3 cellular contexts compared by ENCODE assay signal in genomic region chr15:94028809-94029208, GRCh38.
TF ChIP-seq lines count a peak whose summit lies in the region.

No MANE protein-coding gene starts in this region.

TF ChIP-seq in SK-N-SH, 30 proteins besides CTCF, POLR2A, EP300 and RAD21:
- TF ChIP-seq MXI1 (IDR thresholded peaks at IDR 0.05; ENCODE audit: low read depth, low read length) (no peak), SMC3 (IDR thresholded peaks at IDR 0.05; ENCODE audit: low read depth, low read length) (no peak), GABPA (IDR thresholded peaks at IDR 0.05; ENCODE audit: low read depth) (no peak), EZH2phosphoT487 (IDR thresholded peaks at IDR 0.05; ENCODE audit: borderline replicate concordance, low read depth) (no peak), ELF1 (IDR thresholded peaks at IDR 0.05) (no peak), NRF1 (IDR thresholded peaks at IDR 0.05; ENCODE audit: low read depth, low read length) (no peak), SIN3A (IDR thresholded peaks at IDR 0.05; ENCODE audit: borderline replicate concordance, low read depth, low read length) (no peak), TCF12 (IDR thresholded peaks at IDR 0.05) (no peak), GATA2 (CRISPR knock-in tag; IDR thresholded peaks at IDR 0.05) (no peak), TEAD4 (IDR thresholded peaks at IDR 0.05; ENCODE audit: borderline replicate concordance, insufficient read depth) (no peak), FOXJ3 (CRISPR knock-in tag; IDR thresholded peaks at IDR 0.05) (no peak), FOXM1 (IDR thresholded peaks at IDR 0.05; ENCODE audit: low read depth) (no peak), RCOR1 (IDR thresholded peaks at IDR 0.05; ENCODE audit: low read length) (no peak)
- TF ChIP-seq, protein P1, sequence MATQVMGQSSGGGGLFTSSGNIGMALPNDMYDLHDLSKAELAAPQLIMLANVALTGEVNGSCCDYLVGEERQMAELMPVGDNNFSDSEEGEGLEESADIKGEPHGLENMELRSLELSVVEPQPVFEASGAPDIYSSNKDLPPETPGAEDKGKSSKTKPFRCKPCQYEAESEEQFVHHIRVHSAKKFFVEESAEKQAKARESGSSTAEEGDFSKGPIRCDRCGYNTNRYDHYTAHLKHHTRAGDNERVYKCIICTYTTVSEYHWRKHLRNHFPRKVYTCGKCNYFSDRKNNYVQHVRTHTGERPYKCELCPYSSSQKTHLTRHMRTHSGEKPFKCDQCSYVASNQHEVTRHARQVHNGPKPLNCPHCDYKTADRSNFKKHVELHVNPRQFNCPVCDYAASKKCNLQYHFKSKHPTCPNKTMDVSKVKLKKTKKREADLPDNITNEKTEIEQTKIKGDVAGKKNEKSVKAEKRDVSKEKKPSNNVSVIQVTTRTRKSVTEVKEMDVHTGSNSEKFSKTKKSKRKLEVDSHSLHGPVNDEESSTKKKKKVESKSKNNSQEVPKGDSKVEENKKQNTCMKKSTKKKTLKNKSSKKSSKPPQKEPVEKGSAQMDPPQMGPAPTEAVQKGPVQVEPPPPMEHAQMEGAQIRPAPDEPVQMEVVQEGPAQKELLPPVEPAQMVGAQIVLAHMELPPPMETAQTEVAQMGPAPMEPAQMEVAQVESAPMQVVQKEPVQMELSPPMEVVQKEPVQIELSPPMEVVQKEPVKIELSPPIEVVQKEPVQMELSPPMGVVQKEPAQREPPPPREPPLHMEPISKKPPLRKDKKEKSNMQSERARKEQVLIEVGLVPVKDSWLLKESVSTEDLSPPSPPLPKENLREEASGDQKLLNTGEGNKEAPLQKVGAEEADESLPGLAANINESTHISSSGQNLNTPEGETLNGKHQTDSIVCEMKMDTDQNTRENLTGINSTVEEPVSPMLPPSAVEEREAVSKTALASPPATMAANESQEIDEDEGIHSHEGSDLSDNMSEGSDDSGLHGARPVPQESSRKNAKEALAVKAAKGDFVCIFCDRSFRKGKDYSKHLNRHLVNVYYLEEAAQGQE (IDR thresholded peaks at IDR 0.05; ENCODE audit: low read depth, low read length), result no peak

TF ChIP-seq in SK-N-SH treated with all-trans-retinoic acid at 6 μM for 48 hours, 23 proteins besides CTCF, POLR2A, EP300 and RAD21:
- no peak for TF ChIP-seq TCF4 (CRISPR knock-in tag; IDR thresholded peaks at IDR 0.05; ENCODE audit: borderline replicate concordance)
- no peak for TF ChIP-seq ESRRG (CRISPR knock-in tag; IDR thresholded peaks at IDR 0.05)
- TF ChIP-seq GLIS3 (CRISPR knock-in tag; IDR thresholded peaks at IDR 0.05), result no peak

TF ChIP-seq in H1, 55 proteins besides CTCF, POLR2A, EP300 and RAD21:
- TF ChIP-seq YY1 (IDR thresholded peaks at IDR 0.05; ENCODE audit: low read depth, low read length), result no peak
- no peak for TF ChIP-seq RFX5 (IDR thresholded peaks at IDR 0.05; ENCODE audit: borderline replicate concordance, low read depth, low read length)
- no peak for TF ChIP-seq TAF7 (optimal IDR thresholded peaks at IDR 0.05; ENCODE audit: borderline replicate concordance, low read depth, low read length)
- no peak for TF ChIP-seq CHD1 (IDR thresholded peaks at IDR 0.05; ENCODE audit: low read depth, low read length)
- no peak for TF ChIP-seq SUZ12 (IDR thresholded peaks at IDR 0.05; ENCODE audit: low read length)
- no peak for TF ChIP-seq ATF3 (IDR thresholded peaks at IDR 0.05; ENCODE audit: insufficient read depth, low read depth, low read length)
- no peak for TF ChIP-seq RBBP5 (IDR thresholded peaks at IDR 0.05; ENCODE audit: borderline replicate concordance, low read depth, low read length)
- TF ChIP-seq TBP (IDR thresholded peaks at IDR 0.05; ENCODE audit: low read depth, low read length), result no peak
